19 cellular contexts compared by ENCODE assay signal in the genomic region with DNA sequence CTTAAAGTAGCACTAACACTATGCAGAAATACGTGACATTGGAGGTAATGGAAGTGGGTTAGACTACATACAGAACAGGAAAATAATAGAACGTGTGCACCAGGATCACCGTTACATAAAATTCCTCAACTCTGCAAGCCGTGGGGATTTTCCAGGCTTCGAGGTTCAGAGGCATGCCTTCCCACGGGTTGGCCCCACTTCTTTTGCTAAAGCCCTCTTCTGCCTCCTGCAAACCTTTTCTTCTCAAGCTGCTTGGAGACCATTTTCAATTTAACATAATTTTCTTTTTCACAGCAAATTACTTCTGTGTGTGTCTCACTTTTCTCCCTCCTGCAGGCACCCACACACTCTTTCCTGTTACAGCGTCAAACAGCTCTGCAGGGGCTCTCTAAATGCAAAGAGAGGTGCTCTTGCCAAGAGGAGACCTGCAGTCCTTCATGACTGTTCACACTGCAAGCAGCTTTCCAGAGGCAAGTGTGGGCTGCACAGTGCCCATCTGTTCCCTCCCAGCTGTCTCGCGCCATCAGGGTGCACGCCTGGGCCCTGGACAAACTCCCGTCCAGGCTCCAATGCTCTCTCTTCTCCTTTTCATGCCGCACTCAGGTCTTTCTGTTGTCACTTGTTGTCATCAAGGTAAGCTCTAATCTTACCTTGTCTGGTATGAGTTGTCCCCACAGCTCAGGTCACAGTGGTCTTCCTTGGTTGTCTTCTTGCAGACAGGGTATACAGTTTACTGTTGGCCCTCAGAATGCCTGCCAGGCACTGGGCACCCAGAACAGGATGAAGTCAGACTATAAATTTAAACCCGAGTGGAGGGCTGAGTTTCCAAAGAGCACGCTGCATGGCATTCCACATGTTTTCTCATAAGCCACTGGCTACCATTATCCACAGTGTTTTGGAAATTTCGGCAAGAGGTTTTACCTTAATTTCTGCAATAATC.
DNase-seq lines count a peak whose midpoint lies in the region; ATAC-seq, FAIRE-seq and TF ChIP-seq lines count a peak whose summit lies in the region.
"Had no signal": no experiment of that assay in that cellular context is flagged by ENCODE, and none has a peak within 500 bp of the region (broad histone marks: within the 10 kb centered on the region; RNA-seq: fewer than 3 reads in every experiment).

No MANE protein-coding gene starts in this region.

- H3K4me1 ChIP-seq in heart right ventricle: peaks cover 0 to 7% (median 0%) of the 10 kb centered on the region in 9 donors
- no peaks in the 10 kb centered on the region for H3K4me1 ChIP-seq in H1 (replicated peaks in 1 of 4; ENCODE audit: control insufficient read depth in 3 of 4, insufficient read depth in 4 of 4, low read length in 3 of 4)
- H3K4me1 ChIP-seq: A549, Peyer's patch had no signal

- H4K5ac ChIP-seq in H1 (ENCODE audit: insufficient read length, low read depth, low read length): no peak overlapping the region

- no peak overlapping the region for H2AK5ac ChIP-seq in H1 (ENCODE audit: low read depth, low read length)

- H3K4me2 ChIP-seq in H1 (ENCODE audit: insufficient read depth in 1 of 2, low read depth in 2 of 2, low read length in 2 of 2): no peak overlapping the region
- H3K4me2 ChIP-seq: A549, BLaER1 had no signal

- CTCF ChIA-PET in H1 (lab: Charles Lee; ENCODE audit: partially characterized antibody): interaction anchor here (0.6 to 6.4 kb wide), 2 partner anchors 8 to 216 kb away, joined by 3 to 89 read pairs; no protein-coding TSS in a partner anchor
- CTCF ChIA-PET in activated CD4-positive, alpha-beta T cell treated with anti-CD3 and anti-CD28 coated beads, Interleukin-2, amount 10 ng/mL, durations not matched to agents 7 days and 5 days (lab: Charles Lee): no interaction called here

- peaks cover 6% of the 10 kb centered on the region for H3K4me1 Mint-ChIP-seq in activated CD4-positive, alpha-beta T cell treated with anti-CD3 and anti-CD28 coated beads, Interleukin-2, amount 10 ng/mL, durations not matched to agents 7 days and 5 days

- no peak overlapping the region for H3K14ac ChIP-seq in H1 (ENCODE audit: insufficient read length)

- no peaks in the 10 kb centered on the region for H3K36me3 Mint-ChIP-seq in activated CD4-positive, alpha-beta T cell treated with anti-CD3 and anti-CD28 coated beads, Interleukin-2, amount 10 ng/mL, durations not matched to agents 7 days and 5 days (ENCODE audit: low read depth)
- H3K36me3 Mint-ChIP-seq: CD4-positive, alpha-beta memory T cell had no signal

- no peak overlapping the region for H2BK5ac ChIP-seq in H1 (ENCODE audit: low read depth, low read length)

- peak in 5 of 8 donors; percentile 30 to 85 (median 76) for ATAC-seq in heart right ventricle
- ATAC-seq: A549 had no signal

- no peak for DNase-seq in heart right ventricle
- no peak for DNase-seq in cardiac septum (ENCODE audit: low spot score)
- DNase-seq in NCI-H1694 treated with DMSO at 0.1 percent for 48 hours (lab: John Stamatoyannopoulos, UW): peak; percentile 75
- DNase-seq in H1 (ENCODE audit: low read depth in 1 of 2, low spot score in 2 of 2): no peak
- peak; percentile 33 for DNase-seq in putamen (ENCODE audit: low spot score)
- DNase-seq in NCI-H1417 (lab: John Stamatoyannopoulos, UW): no peak
- no peak for DNase-seq in DMS53 treated with DMSO at 0.1 percent for 48 hours (lab: John Stamatoyannopoulos, UW; ENCODE audit: unreplicated experiment)
- no peak for DNase-seq in activated CD4-positive, alpha-beta T cell treated with anti-CD3 and anti-CD28 coated beads, Interleukin-2, amount 10 ng/mL, durations not matched to agents 7 days and 5 days
- DNase-seq: CD4-positive, alpha-beta memory T cell; DMS79; H9; KG1; NCI-H1105 treated with DMSO at 0.1 percent for 48 hours; NCI-H187 treated with DMSO at 0.1 percent for 48 hours; NCI-H345; NK-92 treated with Interleukin-12 subunit alpha and Interleukin-12 subunit beta, amount 100 ng/mL, for 24 hours; Peyer's patch had no signal

- H3K4me3 ChIP-seq in heart right ventricle: no peak overlapping the region
- H3K4me3 ChIP-seq in H1 (ENCODE audit: extremely low read depth in 1 of 4, insufficient read depth in 2 of 4, low read depth in 3 of 4, low read length in 4 of 4): no peak overlapping the region
- H3K4me3 ChIP-seq: A549, BLaER1, Peyer's patch had no signal

- H2BK15ac ChIP-seq in H1 (ENCODE audit: low read length): no peak overlapping the region

- intact Hi-C loops in heart right ventricle (cut with DNase I): loop anchor here in 3 of 10 donors (5.0 to 10.0 kb wide), 3 partner anchors 311 to 764 kb away; a partner anchor contains a TSS
- intact Hi-C loops in cardiac septum (cut with DNase I): no loop called here

- H4K91ac ChIP-seq in H1 (replicated peaks; ENCODE audit: insufficient read length, low read length): no peak overlapping the region

- POLR2A ChIA-PET in H1 (lab: Charles Lee; ENCODE audit: partially characterized antibody): no interaction called here
- POLR2A ChIA-PET in activated CD4-positive, alpha-beta T cell treated with anti-CD3 and anti-CD28 coated beads, Interleukin-2, amount 10 ng/mL, durations not matched to agents 7 days and 5 days (lab: Charles Lee): no interaction called here

- TF ChIP-seq EP300 in H1 (IDR thresholded peaks at IDR 0.05; ENCODE audit: borderline replicate concordance in 1 of 2, low read depth in 2 of 2, low read length in 2 of 2): no peak

- H3K4me3 Mint-ChIP-seq in activated CD4-positive, alpha-beta T cell treated with anti-CD3 and anti-CD28 coated beads, Interleukin-2, amount 10 ng/mL, durations not matched to agents 7 days and 5 days: no peak overlapping the region
- H3K4me3 Mint-ChIP-seq: CD4-positive, alpha-beta memory T cell; H9 had no signal

- no peak overlapping the region for H3K4ac ChIP-seq in H1 (replicated peaks; ENCODE audit: insufficient read length, low read depth, low read length)

- no peak overlapping the region for H2BK20ac ChIP-seq in H1 (ENCODE audit: low read length)

- H3K56ac ChIP-seq in H1 (replicated peaks; ENCODE audit: insufficient read length, low read depth, low read length): no peak overlapping the region

- no peak overlapping the region for H3K9ac ChIP-seq in H1 (replicated peaks in 1 of 4; ENCODE audit: extremely low read depth in 1 of 4, low read depth in 3 of 4, low read length in 3 of 4)
- H3K9ac ChIP-seq: BLaER1 had no signal

- H4K8ac ChIP-seq in H1 (ENCODE audit: extremely low read depth, insufficient read depth, low read length): no peak overlapping the region

- H3K27ac Mint-ChIP-seq in activated CD4-positive, alpha-beta T cell treated with anti-CD3 and anti-CD28 coated beads, Interleukin-2, amount 10 ng/mL, durations not matched to agents 7 days and 5 days: no peak overlapping the region
- H3K27ac Mint-ChIP-seq: CD4-positive, alpha-beta memory T cell; H9 had no signal

- TF ChIP-seq CTCF in heart right ventricle (IDR thresholded peaks at IDR 0.05): no peak
- no peak for TF ChIP-seq CTCF in H1 (IDR thresholded peaks at IDR 0.05; ENCODE audit: control extremely low read depth in 1 of 3, insufficient read depth in 1 of 3, low read depth in 1 of 3, low read length in 3 of 3)

- H3K27me3 Mint-ChIP-seq in activated CD4-positive, alpha-beta T cell treated with anti-CD3 and anti-CD28 coated beads, Interleukin-2, amount 10 ng/mL, durations not matched to agents 7 days and 5 days: peaks cover 2% of the 10 kb centered on the region

- H2BK12ac ChIP-seq in H1 (ENCODE audit: low read depth, low read length): no peak overlapping the region

- 70 to 78% methylated on average over 15 of the region's 15 CpGs for WGBS in heart right ventricle, 2 donors
- 87% methylated on average over 15 of the region's 15 CpGs; no CpG with 5 or more reads in 1 of the 2 experiments for WGBS in H1 (ENCODE audit: extremely low coverage in 1 of 2, insufficient coverage in 1 of 2, insufficient read length in 1 of 2, insufficient replicate concordance in 2 of 2, low coverage in 1 of 2, low lambda C conversion rate in 2 of 2, missing lambda C conversion rate in 1 of 2), 2 experiments

- H3K9me3 ChIP-seq in heart right ventricle (peaks cover 0 to 3% (median 0%) of the 10 kb centered on the region in 11 donors), H1 (ENCODE audit: insufficient read depth in 2 of 2, low read depth in 1 of 2, low read length in 1 of 2) (no peaks in the 10 kb centered on the region)
- H3K9me3 ChIP-seq: Peyer's patch had no signal

- H3K79me2 ChIP-seq in H1 (ENCODE audit: control insufficient read depth in 1 of 2, insufficient read depth in 2 of 2, low read length in 2 of 2): no peaks in the 10 kb centered on the region

- no peak for FAIRE-seq in H1 (lab: Jason Lieb, UNC)
- FAIRE-seq: A549 had no signal

- no peaks in the 10 kb centered on the region for H3K9me3 Mint-ChIP-seq in activated CD4-positive, alpha-beta T cell treated with anti-CD3 and anti-CD28 coated beads, Interleukin-2, amount 10 ng/mL, durations not matched to agents 7 days and 5 days

- TF ChIP-seq POLR2A in H1 (IDR thresholded peaks at IDR 0.05; ENCODE audit: control extremely low read depth in 1 of 2, low read depth in 2 of 2, low read length in 2 of 2): no peak

- no peak overlapping the region for H2BK120ac ChIP-seq in H1 (replicated peaks; ENCODE audit: low read depth, low read length)

- H4K20me1 ChIP-seq in H1 (replicated peaks in 1 of 2; ENCODE audit: control insufficient read depth in 1 of 2, insufficient read depth in 2 of 2, low read length in 2 of 2): no peaks in the 10 kb centered on the region
- H4K20me1 ChIP-seq: BLaER1 had no signal

- 0 out of 2 replicates have a peak overlapping the region, but pooled peaks have one; percentile 36 for H2AFZ ChIP-seq in H1 (ENCODE audit: low read length)

- no peaks in the 10 kb centered on the region for H3K27me3 ChIP-seq in heart right ventricle
- no peaks in the 10 kb centered on the region for H3K27me3 ChIP-seq in H1 (replicated peaks in 1 of 4; ENCODE audit: control insufficient read depth in 3 of 4, extremely low read depth in 1 of 4, insufficient read depth in 3 of 4, low read length in 3 of 4)
- H3K27me3 ChIP-seq: BLaER1, Peyer's patch had no signal

- no peaks in the 10 kb centered on the region for H3K23me2 ChIP-seq in H1 (ENCODE audit: low read depth, low read length)

- H3K36me3 ChIP-seq in heart right ventricle (no peaks in the 10 kb centered on the region), H1 (ENCODE audit: control insufficient read depth in 2 of 4, insufficient read depth in 4 of 4, low read length in 3 of 4) (no peaks in the 10 kb centered on the region)
- H3K36me3 ChIP-seq: BLaER1, Peyer's patch had no signal

- no peaks in the 10 kb centered on the region for H3K79me1 ChIP-seq in H1 (ENCODE audit: low read depth, low read length)

- no peak overlapping the region for H3K23ac ChIP-seq in H1 (ENCODE audit: insufficient read length)

- no peak overlapping the region for H3K18ac ChIP-seq in H1 (ENCODE audit: extremely low read depth, low read length)

- TF ChIP-seq RAD21 in H1 (IDR thresholded peaks at IDR 0.05 in 1 of 2, conservative IDR thresholded peaks at IDR 0.05 in 1 of 2; ENCODE audit: low read depth in 2 of 2, low read length in 2 of 2): no peak

- no peak overlapping the region for H3K27ac ChIP-seq in heart right ventricle
- no peak overlapping the region for H3K27ac ChIP-seq in H1 (ENCODE audit: low read depth, low read length)
- H3K27ac ChIP-seq: A549, BLaER1, Peyer's patch had no signal

TF ChIP-seq in H1, 55 proteins besides CTCF, POLR2A, EP300 and RAD21 (continues in another document):
- TF ChIP-seq SP4 (IDR thresholded peaks at IDR 0.05; ENCODE audit: low read length): no peak

Comparison
In these comparisons a context has a peak if more than half of its experiments do, and no peak if none do; other contexts are left out.
1. DNase-seq: peak in NCI-H1694 treated with DMSO at 0.1 percent for 48 hours (single experiment) and putamen (single experiment); none in heart right ventricle (0 of 2), cardiac septum (single experiment), H1 (0 of 2), NCI-H1417 (0 of 3), DMS53 treated with DMSO at 0.1 percent for 48 hours (single experiment) and activated CD4-positive, alpha-beta T cell treated with anti-CD3 and anti-CD28 coated beads, Interleukin-2, amount 10 ng/mL, durations not matched to agents 7 days and 5 days (single experiment).